In the genomic region with DNA sequence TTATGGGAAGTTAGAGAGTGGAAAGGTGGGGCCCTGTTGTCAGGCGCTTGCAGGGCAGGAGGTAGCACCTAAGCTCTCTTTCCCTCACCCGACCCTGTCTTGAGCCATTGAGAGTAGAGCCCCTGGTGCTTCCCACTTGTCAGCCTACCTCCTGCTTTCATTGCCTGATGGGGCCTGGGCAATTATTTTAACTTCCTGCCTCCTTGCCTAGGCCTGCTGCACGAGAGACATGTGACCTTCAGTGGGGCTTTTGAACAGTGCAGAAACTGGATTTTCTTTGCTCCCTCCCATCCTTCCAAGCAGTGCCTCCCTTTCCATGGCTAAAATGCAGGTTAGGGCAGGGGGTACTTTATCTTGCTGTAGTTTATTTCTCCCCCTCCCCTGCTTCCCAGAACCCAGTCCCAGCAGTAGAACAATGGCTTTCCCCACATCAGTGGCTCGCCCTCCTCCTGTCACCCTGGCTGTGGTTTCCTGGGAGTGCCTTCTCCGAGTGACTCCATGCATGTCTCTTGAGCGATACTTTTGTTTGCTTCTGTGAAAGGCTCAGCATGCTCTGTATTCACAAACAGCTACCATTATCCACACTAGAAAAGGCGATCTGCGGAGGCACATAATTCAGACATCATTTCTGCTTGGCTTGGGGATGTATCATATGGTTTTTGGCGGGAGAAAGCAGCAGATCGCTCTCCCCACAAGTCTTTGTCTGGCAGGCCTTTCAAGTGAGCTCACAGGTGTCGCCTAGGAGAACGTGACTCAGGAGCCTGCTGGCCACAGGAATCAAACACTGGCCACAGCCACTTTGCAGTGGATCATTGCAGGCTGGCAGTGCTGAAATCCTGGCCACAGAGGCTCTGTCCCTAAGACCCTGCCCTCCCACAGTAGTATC, we compare ENCODE assay signal across 14 cellular contexts. TPM values are rescaled to one million over a fixed set of nuclear protein-coding genes. Genes with fewer than 3 reads are reported as not detected.
DNase-seq lines count a peak whose midpoint lies in the region; TF ChIP-seq lines count a peak whose summit lies in the region.
"Had no signal": no experiment of that assay in that cellular context is flagged by ENCODE, and none has a peak within 500 bp of the region (broad histone marks: within the 10 kb centered on the region; RNA-seq: fewer than 3 reads in every experiment).

No MANE protein-coding gene starts in this region.

- H3K36me3 ChIP-seq in CD4-positive, alpha-beta memory T cell (ENCODE audit: insufficient read depth, low read length) = no peaks in the 10 kb centered on the region
- H3K36me3 ChIP-seq in SJCRH30 = peaks cover 12% of the 10 kb centered on the region

- H3K36me3 Mint-ChIP-seq in CD4-positive, alpha-beta memory T cell = peaks cover 24 to 28% of the 10 kb centered on the region in 2 donors
- H3K36me3 Mint-ChIP-seq in glutamatergic neuron (ENCODE audit: unreplicated experiment) = peaks cover 18% of the 10 kb centered on the region

- H3K27ac ChIP-seq in CD4-positive, alpha-beta memory T cell (ENCODE audit: low read depth, low read length) = no peak overlapping the region
- H3K27ac ChIP-seq in SJCRH30 = no peak overlapping the region
- H3K27ac ChIP-seq: vagina had no signal

- peak overlapping the region in 3 of 8 donors; percentile 1 to 23 (median 9) for H3K4me3 Mint-ChIP-seq in CD4-positive, alpha-beta memory T cell
- no peak overlapping the region for H3K4me3 Mint-ChIP-seq in glutamatergic neuron (ENCODE audit: unreplicated experiment)
- H3K4me3 Mint-ChIP-seq: activated naive CD4-positive, alpha-beta T cell treated with anti-CD3 and anti-CD28 coated beads for 36 hours had no signal

- no peaks in the 10 kb centered on the region for H3K27me3 Mint-ChIP-seq in CD4-positive, alpha-beta memory T cell
- peaks cover 25% of the 10 kb centered on the region for H3K27me3 Mint-ChIP-seq in glutamatergic neuron (ENCODE audit: unreplicated experiment)

- POLR2A ChIA-PET in CD4-positive, alpha-beta memory T cell (lab: Charles Lee; ENCODE audit: partially characterized antibody) = no interaction called here

- H3K9me3 ChIP-seq in CD4-positive, alpha-beta memory T cell (ENCODE audit: control insufficient read depth in 1 of 2, low read length in 2 of 2) = no peaks in the 10 kb centered on the region
- no peaks in the 10 kb centered on the region for H3K9me3 ChIP-seq in SJCRH30 (replicated peaks)
- H3K9me3 ChIP-seq: right lobe of liver, vagina had no signal

- CTCF ChIA-PET in CD4-positive, alpha-beta memory T cell (lab: Charles Lee; ENCODE audit: partially characterized antibody) = no interaction called here

- H3K4me1 Mint-ChIP-seq in CD4-positive, alpha-beta memory T cell = peaks cover 9 to 13% (median 13%) of the 10 kb centered on the region in 4 donors
- peaks cover 68% of the 10 kb centered on the region for H3K4me1 Mint-ChIP-seq in glutamatergic neuron (ENCODE audit: low read depth, unreplicated experiment)

- no peak for DNase-seq in CD4-positive, alpha-beta memory T cell
- DNase-seq in GF-D8 (lab: John Stamatoyannopoulos, UW) = peak; percentile 32
- peak; percentile 44 for DNase-seq in NCI-H748 (lab: John Stamatoyannopoulos, UW; ENCODE audit: unreplicated experiment)
- no peak for DNase-seq in glutamatergic neuron
- DNase-seq in globus pallidus (ENCODE audit: low spot score) = no peak
- DNase-seq in T1000 (lab: John Stamatoyannopoulos, UW) = no peak
- DNase-seq in NCI-H526 (lab: John Stamatoyannopoulos, UW) = no peak
- DNase-seq in SJCRH30 = no peak
- DNase-seq: activated CD4-positive, CD25-positive, alpha-beta regulatory T cell treated with anti-CD3 and anti-CD28 coated beads, Interleukin-2, amount 50 U/mL, for 72 hours; activated naive CD4-positive, alpha-beta T cell treated with anti-CD3 and anti-CD28 coated beads for 36 hours; mesendoderm; NCI-H1105; right lobe of liver had no signal

- peaks cover 0 to 2% (median 0%) of the 10 kb centered on the region in 8 donors for H3K9me3 Mint-ChIP-seq in CD4-positive, alpha-beta memory T cell
- H3K9me3 Mint-ChIP-seq in glutamatergic neuron (ENCODE audit: unreplicated experiment) = peaks cover 14% of the 10 kb centered on the region
- H3K9me3 Mint-ChIP-seq: activated naive CD4-positive, alpha-beta T cell treated with anti-CD3 and anti-CD28 coated beads for 36 hours had no signal

- H3K4me1 ChIP-seq in CD4-positive, alpha-beta memory T cell (ENCODE audit: insufficient read depth, low read length) = peaks cover 15% of the 10 kb centered on the region
- H3K4me1 ChIP-seq in SJCRH30 = peaks cover 42% of the 10 kb centered on the region

- H3K27ac Mint-ChIP-seq in CD4-positive, alpha-beta memory T cell = peak overlapping the region in 5 of 7 donors; percentile 30 to 78 (median 58)
- peak overlapping the region; percentile 72 for H3K27ac Mint-ChIP-seq in glutamatergic neuron (ENCODE audit: unreplicated experiment)
- H3K27ac Mint-ChIP-seq: activated naive CD4-positive, alpha-beta T cell treated with anti-CD3 and anti-CD28 coated beads for 36 hours had no signal

- H3K4me3 ChIP-seq in CD4-positive, alpha-beta memory T cell (ENCODE audit: low read length in 2 of 2) = no peak overlapping the region
- no peak overlapping the region for H3K4me3 ChIP-seq in SJCRH30
- H3K4me3 ChIP-seq: right lobe of liver, vagina had no signal

- no peak for TF ChIP-seq CTCF in glutamatergic neuron (IDR thresholded peaks at IDR 0.05; ENCODE audit: partially characterized antibody, unreplicated experiment)

- H3K27me3 ChIP-seq in CD4-positive, alpha-beta memory T cell (ENCODE audit: insufficient read depth, low read length) = no peaks in the 10 kb centered on the region
- H3K27me3 ChIP-seq in SJCRH30 = no peaks in the 10 kb centered on the region
- H3K27me3 ChIP-seq: right lobe of liver, vagina had no signal

- intact Hi-C loops in CD4-positive, alpha-beta memory T cell (cut with micrococcal nuclease) = no loop called here

RNA-seq across cellular contexts. Expression of gene PDIA5, which starts 24.1 kb away (rescaled TPM):
- total RNA-seq in CD4-positive, alpha-beta memory T cell = 1 to 10 TPM; 6.3 to 7.0 TPM
- polyA plus RNA-seq in CD4-positive, alpha-beta memory T cell = 1 to 10 TPM; 3.0 to 5.0 TPM
- total RNA-seq in glutamatergic neuron (ENCODE audit: unreplicated experiment) = 49.4 TPM
- 14.7 and 16.1 TPM in 2 replicates for total RNA-seq in SJCRH30 (2014; rRNA removed; shearing (Covaris generic))

Comparison
In these comparisons a context has a peak if more than half of its experiments do, and no peak if none do; other contexts are left out.
1. DNase-seq: peak in GF-D8 (single experiment) and NCI-H748 (single experiment); none in CD4-positive, alpha-beta memory T cell (0 of 5), glutamatergic neuron (single experiment), globus pallidus (single experiment), T1000 (single experiment), NCI-H526 (0 of 2) and SJCRH30 (0 of 2).